ENCODE assay signal across 9 cellular contexts in the genomic region with DNA sequence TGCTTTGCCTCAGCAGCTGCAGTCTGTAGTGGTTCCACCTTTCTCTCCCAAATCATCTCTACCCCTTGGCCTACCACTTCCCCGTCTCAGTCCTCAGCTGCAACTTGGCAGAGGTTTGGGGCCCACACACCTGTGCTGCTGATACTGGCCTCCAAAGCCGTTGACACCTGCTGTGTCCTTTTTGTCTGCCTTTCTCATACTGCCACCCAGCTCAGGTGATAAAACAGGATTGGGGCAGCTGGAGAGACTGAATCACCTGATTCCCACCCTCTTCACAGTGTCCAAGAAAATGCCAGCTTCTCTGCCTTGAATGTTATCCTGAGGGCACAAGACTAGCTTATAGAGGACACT.
DNase-seq lines count a peak whose midpoint lies in the region; ATAC-seq lines count a peak whose summit lies in the region.
"Had no signal": no experiment of that assay in that cellular context is flagged by ENCODE, and none has a peak within 500 bp of the region (broad histone marks: within the 10 kb centered on the region; RNA-seq: fewer than 3 reads in every experiment).

No MANE protein-coding gene starts in this region.

- no peaks in the 10 kb centered on the region for H3K27me3 Mint-ChIP-seq in activated CD4-positive, alpha-beta T cell treated with anti-CD3 and anti-CD28 coated beads for 36 hours
- no peaks in the 10 kb centered on the region for H3K27me3 Mint-ChIP-seq in T-helper 2 cell treated with Interferon-gamma antibody and Interleukin-4, amounts not matched to agents 5 μg/mL and 100 μg/mL, for 36 hours (ENCODE audit: low read depth)

- H3K4me3 ChIP-seq in thymus (ENCODE audit: low read length) = no peak overlapping the region

- intact Hi-C loops in activated CD4-positive, alpha-beta T cell treated with anti-CD3 and anti-CD28 coated beads for 36 hours (cut with DNase I, micrococcal nuclease) = no loop called here

- 6% methylated on average over 2 of the region's 2 CpGs for WGBS in thymus

- peaks cover 51% of the 10 kb centered on the region for H3K36me3 Mint-ChIP-seq in activated CD4-positive, alpha-beta T cell treated with anti-CD3 and anti-CD28 coated beads for 36 hours (ENCODE audit: low read depth)
- H3K36me3 Mint-ChIP-seq in T-helper 2 cell treated with Interferon-gamma antibody and Interleukin-4, amounts not matched to agents 5 μg/mL and 100 μg/mL, for 36 hours (ENCODE audit: low read depth) = peaks cover 10% of the 10 kb centered on the region

- no peak for DNase-seq in activated CD4-positive, alpha-beta T cell treated with anti-CD3 and anti-CD28 coated beads for 36 hours
- DNase-seq in activated CD4-positive, alpha-beta T cell treated with anti-CD3 and anti-CD28 coated beads for 1 hour = no peak
- DNase-seq in NCI-H2196 treated with DMSO at 0.1 percent for 48 hours (lab: John Stamatoyannopoulos, UW; ENCODE audit: unreplicated experiment) (peak; percentile 78), ecto neural progenitor cell (ENCODE audit: low spot score) (peak; percentile 39), T-helper 2 cell (no peak), NCI-H1092 treated with DMSO at 0.1 percent for 48 hours (lab: John Stamatoyannopoulos, UW) (no peak)
- no peak for DNase-seq in T-helper 2 cell treated with Interferon-gamma antibody and Interleukin-4, amounts not matched to agents 5 μg/mL and 100 μg/mL, for 36 hours (ENCODE audit: low spot score)
- DNase-seq: NCI-H446 treated with DMSO at 0.1 percent for 48 hours had no signal

- no peaks in the 10 kb centered on the region for H3K9me3 ChIP-seq in thymus (ENCODE audit: control insufficient read depth)

- H3K4me1 Mint-ChIP-seq in activated CD4-positive, alpha-beta T cell treated with anti-CD3 and anti-CD28 coated beads for 36 hours = peaks cover 16% of the 10 kb centered on the region
- H3K4me1 Mint-ChIP-seq in T-helper 2 cell treated with Interferon-gamma antibody and Interleukin-4, amounts not matched to agents 5 μg/mL and 100 μg/mL, for 36 hours (ENCODE audit: low read depth) = peaks cover 5% of the 10 kb centered on the region

- peaks cover 49% of the 10 kb centered on the region for H3K4me1 ChIP-seq in thymus (ENCODE audit: control insufficient read depth, insufficient read depth, low read length)

- peak overlapping the region; percentile 10 for H3K27ac Mint-ChIP-seq in activated CD4-positive, alpha-beta T cell treated with anti-CD3 and anti-CD28 coated beads for 36 hours
- H3K27ac Mint-ChIP-seq in T-helper 2 cell treated with Interferon-gamma antibody and Interleukin-4, amounts not matched to agents 5 μg/mL and 100 μg/mL, for 36 hours = no peak overlapping the region

- H3K9me3 Mint-ChIP-seq in activated CD4-positive, alpha-beta T cell treated with anti-CD3 and anti-CD28 coated beads for 36 hours (ENCODE audit: low read depth) = no peaks in the 10 kb centered on the region
- no peaks in the 10 kb centered on the region for H3K9me3 Mint-ChIP-seq in T-helper 2 cell treated with Interferon-gamma antibody and Interleukin-4, amounts not matched to agents 5 μg/mL and 100 μg/mL, for 36 hours

- ATAC-seq in activated CD4-positive, alpha-beta T cell treated with anti-CD3 and anti-CD28 coated beads for 36 hours = no peak

- CTCF ChIA-PET in activated CD4-positive, alpha-beta T cell treated with anti-CD3 and anti-CD28 coated beads for 36 hours (lab: Charles Lee) = interaction anchor here (0.7 to 0.8 kb wide), 3 partner anchors 9 to 825 kb away, joined by 3 read pairs; no protein-coding TSS in a partner anchor

- peak overlapping the region; percentile 3 for H3K27ac ChIP-seq in thymus (ENCODE audit: low read depth)

- no peak overlapping the region for H3K4me3 Mint-ChIP-seq in activated CD4-positive, alpha-beta T cell treated with anti-CD3 and anti-CD28 coated beads for 36 hours
- no peak overlapping the region for H3K4me3 Mint-ChIP-seq in T-helper 2 cell treated with Interferon-gamma antibody and Interleukin-4, amounts not matched to agents 5 μg/mL and 100 μg/mL, for 36 hours

- POLR2A ChIA-PET in activated CD4-positive, alpha-beta T cell treated with anti-CD3 and anti-CD28 coated beads for 36 hours (lab: Charles Lee) = no interaction called here

- H3K27me3 ChIP-seq in thymus (ENCODE audit: control insufficient read depth, insufficient read depth) = no peaks in the 10 kb centered on the region

- peaks cover 9% of the 10 kb centered on the region for H3K36me3 ChIP-seq in thymus (ENCODE audit: control insufficient read depth, insufficient read depth)

Comparison
In these comparisons a context has a peak if more than half of its experiments do, and no peak if none do; other contexts are left out.
1. DNase-seq: peak in NCI-H2196 treated with DMSO at 0.1 percent for 48 hours (single experiment) and ecto neural progenitor cell (single experiment); none in activated CD4-positive, alpha-beta T cell treated with anti-CD3 and anti-CD28 coated beads for 36 hours (single experiment), activated CD4-positive, alpha-beta T cell treated with anti-CD3 and anti-CD28 coated beads for 1 hour (single experiment), T-helper 2 cell (0 of 5), T-helper 2 cell treated with Interferon-gamma antibody and Interleukin-4, amounts not matched to agents 5 μg/mL and 100 μg/mL, for 36 hours (single experiment) and NCI-H1092 treated with DMSO at 0.1 percent for 48 hours (single experiment).